18 cellular contexts compared by ENCODE assay signal in the genomic region with DNA sequence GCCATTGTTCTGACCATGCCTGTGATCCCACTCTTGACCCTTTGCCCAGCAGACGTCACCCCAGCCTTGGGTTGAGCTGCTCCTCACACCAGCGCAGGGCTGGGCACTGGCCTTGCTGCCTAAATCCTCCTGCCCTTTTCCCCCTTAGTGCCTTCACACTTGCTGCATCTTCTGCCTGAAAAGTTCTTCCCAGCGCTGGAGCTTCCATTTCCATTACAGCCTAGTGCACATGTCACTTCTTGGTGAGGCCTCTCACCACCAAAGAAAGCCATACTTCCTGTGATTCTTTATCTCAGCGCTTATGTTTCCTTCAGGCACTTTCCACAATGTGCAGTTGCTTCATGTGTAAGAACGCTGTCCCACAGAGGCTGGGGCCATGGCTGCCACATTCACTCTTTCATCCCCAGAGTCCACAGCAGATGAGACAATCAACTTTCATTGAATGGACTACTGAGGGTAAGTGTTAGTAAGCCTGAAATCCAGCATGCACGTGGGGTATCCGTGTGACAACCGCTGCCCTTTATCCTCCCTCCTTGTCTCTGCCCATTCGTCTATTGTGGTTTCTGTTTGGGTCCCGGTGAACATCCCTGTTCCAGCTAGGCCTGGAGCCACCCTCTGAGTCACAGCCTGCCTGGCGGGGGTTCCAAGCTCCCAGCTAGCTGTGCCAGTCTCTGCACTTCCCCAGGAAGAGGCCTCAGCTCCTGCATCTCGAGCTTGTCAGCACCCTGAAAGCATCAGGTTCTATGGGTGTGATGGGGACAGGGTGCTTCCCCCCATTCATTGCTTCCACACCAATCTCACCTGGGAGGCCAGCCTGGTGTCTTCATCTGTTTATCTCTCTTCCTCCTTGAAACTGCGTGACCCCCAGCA. TPM values are rescaled to one million over a fixed set of nuclear protein-coding genes. Genes with fewer than 3 reads are reported as not detected.
A peak's percentile ranks its signal among the peaks of the same experiment; 100 is the strongest.
DNase-seq lines count a peak whose midpoint lies in the region; ATAC-seq and TF ChIP-seq lines count a peak whose summit lies in the region.
"Had no signal": no experiment of that assay in that cellular context is flagged by ENCODE, and none has a peak within 500 bp of the region (broad histone marks: within the 10 kb centered on the region; RNA-seq: fewer than 3 reads in every experiment).

No MANE protein-coding gene starts in this region.

- peak overlapping the region in 1 of 9 donors; percentile 26 for H3K27ac Mint-ChIP-seq in naive thymus-derived CD4-positive, alpha-beta T cell
- no peak overlapping the region for H3K27ac Mint-ChIP-seq in endothelial cell (ENCODE audit: unreplicated experiment)
- H3K27ac Mint-ChIP-seq: activated CD4-positive, alpha-beta T cell treated with anti-CD3 and anti-CD28 coated beads, Interleukin-2, amount 10 ng/mL, durations not matched to agents 24 days and 14 days; activated T-helper 2 cell treated with anti-CD3 and anti-CD28 coated beads, Interferon-gamma antibody, Interleukin-2, Interleukin-4, amounts not matched to agents 10 μg/mL and 5 μg/mL and 100 μg/mL, durations not matched to agents 14 hours and 24 hours and 36 hours; stimulated activated effector memory CD8-positive, alpha-beta T cell treated with anti-CD3 and anti-CD28 coated beads, Interleukin-12 subunit alpha, Interleukin-12 subunit beta, amount 100 ng/mL, for 72 hours had no signal

- H3K36me3 ChIP-seq in naive thymus-derived CD4-positive, alpha-beta T cell (ENCODE audit: control insufficient read depth in 2 of 3, insufficient read depth in 3 of 3, low read length in 3 of 3), result no peaks in the 10 kb centered on the region
- H3K36me3 ChIP-seq: cardiac muscle cell had no signal

- intact Hi-C loops in naive thymus-derived CD4-positive, alpha-beta T cell (cut with micrococcal nuclease), result no loop called here

- no peak overlapping the region for H3K27ac ChIP-seq in naive thymus-derived CD4-positive, alpha-beta T cell (ENCODE audit: low read depth, low read length)
- H3K27ac ChIP-seq: cardiac muscle cell had no signal

- no peak for TF ChIP-seq CTCF in endothelial cell (IDR thresholded peaks at IDR 0.05; ENCODE audit: unreplicated experiment)

- DNase-seq in Ammon's horn (ENCODE audit: low spot score) (peak; percentile 33), HT-29 (ENCODE audit: low spot score) (peak; percentile 57), endothelial cell (ENCODE audit: low spot score) (no peak), RPMI8226 (no peak)
- peak; percentile 34 for DNase-seq in activated CD8-positive, alpha-beta memory T cell treated with anti-CD3 and anti-CD28 coated beads, Interleukin-2, amount 50 U/mL, for 48 hours
- DNase-seq in naive thymus-derived CD4-positive, alpha-beta T cell, result no peak
- DNase-seq: activated CD4-positive, alpha-beta T cell treated with anti-CD3 and anti-CD28 coated beads, Interleukin-2, amount 10 ng/mL, durations not matched to agents 24 days and 14 days; left colon; NCI-H1105 treated with DMSO at 0.1 percent for 48 hours; PC-3; stimulated activated CD4-positive, alpha-beta T cell treated with anti-CD3 and anti-CD28 coated beads, Interleukin-2, amount 100 ng/mL, for 48 hours; T-helper 1 cell had no signal

- CTCF ChIA-PET in naive thymus-derived CD4-positive, alpha-beta T cell (lab: Charles Lee), result interaction anchor here (0.6 kb wide), 1 partner anchor 310 kb away, joined by 3 read pairs; no protein-coding TSS in a partner anchor

- H3K27me3 Mint-ChIP-seq in naive thymus-derived CD4-positive, alpha-beta T cell, result peaks cover 0 to 11% (median 0%) of the 10 kb centered on the region in 5 donors
- H3K27me3 Mint-ChIP-seq in endothelial cell (ENCODE audit: unreplicated experiment), result peaks cover 6% of the 10 kb centered on the region

- no peaks in the 10 kb centered on the region for H3K4me1 ChIP-seq in naive thymus-derived CD4-positive, alpha-beta T cell (ENCODE audit: control insufficient read depth in 2 of 2, insufficient read depth in 2 of 2, low read length in 2 of 2)

- H3K36me3 Mint-ChIP-seq in naive thymus-derived CD4-positive, alpha-beta T cell, result peaks cover 0 to 4% (median 0%) of the 10 kb centered on the region in 5 donors
- H3K36me3 Mint-ChIP-seq in endothelial cell (ENCODE audit: low read depth, unreplicated experiment), result no peaks in the 10 kb centered on the region
- H3K36me3 Mint-ChIP-seq: stimulated activated effector memory CD8-positive, alpha-beta T cell treated with anti-CD3 and anti-CD28 coated beads, Interleukin-12 subunit alpha, Interleukin-12 subunit beta, amount 100 ng/mL, for 72 hours had no signal

- H3K4me3 ChIP-seq in naive thymus-derived CD4-positive, alpha-beta T cell (ENCODE audit: low read length), result no peak overlapping the region
- H3K4me3 ChIP-seq: cardiac muscle cell had no signal

- no peaks in the 10 kb centered on the region for H3K9me3 ChIP-seq in naive thymus-derived CD4-positive, alpha-beta T cell (ENCODE audit: control insufficient read depth in 2 of 3, low read length in 3 of 3)

- ATAC-seq in naive thymus-derived CD4-positive, alpha-beta T cell, result peak; percentile 19
- no peak for ATAC-seq in GM21528 (IDR thresholded peaks at IDR 0.05; ENCODE audit: low FRiP score, unreplicated experiment)
- no peak for ATAC-seq in GM21529 (IDR thresholded peaks at IDR 0.05; ENCODE audit: unreplicated experiment)
- ATAC-seq: left colon; PC-3; stimulated activated effector memory CD8-positive, alpha-beta T cell treated with anti-CD3 and anti-CD28 coated beads, Interleukin-12 subunit alpha, Interleukin-12 subunit beta, amount 100 ng/mL, for 72 hours had no signal

- no peaks in the 10 kb centered on the region for H3K27me3 ChIP-seq in naive thymus-derived CD4-positive, alpha-beta T cell (ENCODE audit: control insufficient read depth in 2 of 2, insufficient read depth in 2 of 2, low read length in 2 of 2)
- H3K27me3 ChIP-seq: cardiac muscle cell had no signal

- POLR2A ChIA-PET in naive thymus-derived CD4-positive, alpha-beta T cell (lab: Charles Lee), result no interaction called here

- peaks cover 9 to 21% (median 13%) of the 10 kb centered on the region in 7 donors for H3K4me1 Mint-ChIP-seq in naive thymus-derived CD4-positive, alpha-beta T cell
- peaks cover 12% of the 10 kb centered on the region for H3K4me1 Mint-ChIP-seq in endothelial cell (ENCODE audit: unreplicated experiment)

- peak overlapping the region in 1 of 10 donors; percentile 24 for H3K4me3 Mint-ChIP-seq in naive thymus-derived CD4-positive, alpha-beta T cell
- H3K4me3 Mint-ChIP-seq in endothelial cell (ENCODE audit: unreplicated experiment), result no peak overlapping the region
- H3K4me3 Mint-ChIP-seq: activated CD4-positive, alpha-beta T cell treated with anti-CD3 and anti-CD28 coated beads, Interleukin-2, amount 10 ng/mL, durations not matched to agents 24 days and 14 days; stimulated activated effector memory CD8-positive, alpha-beta T cell treated with anti-CD3 and anti-CD28 coated beads, Interleukin-12 subunit alpha, Interleukin-12 subunit beta, amount 100 ng/mL, for 72 hours had no signal

- peaks cover 0 to 3% (median 0%) of the 10 kb centered on the region in 11 donors for H3K9me3 Mint-ChIP-seq in naive thymus-derived CD4-positive, alpha-beta T cell
- no peaks in the 10 kb centered on the region for H3K9me3 Mint-ChIP-seq in endothelial cell (ENCODE audit: unreplicated experiment)
- H3K9me3 Mint-ChIP-seq: activated CD4-positive, alpha-beta T cell treated with anti-CD3 and anti-CD28 coated beads, Interleukin-2, amount 10 ng/mL, durations not matched to agents 24 days and 14 days; activated T-helper 2 cell treated with anti-CD3 and anti-CD28 coated beads, Interferon-gamma antibody, Interleukin-2, Interleukin-4, amounts not matched to agents 10 μg/mL and 5 μg/mL and 100 μg/mL, durations not matched to agents 14 hours and 24 hours and 36 hours; stimulated activated effector memory CD8-positive, alpha-beta T cell treated with anti-CD3 and anti-CD28 coated beads, Interleukin-12 subunit alpha, Interleukin-12 subunit beta, amount 100 ng/mL, for 72 hours had no signal

RNA-seq across cellular contexts. Expression of a gene that starts 37.4 kb away (rescaled TPM):
- total RNA-seq in HT-29 (2014; rRNA removed; shearing (Covaris generic)), result 16.3 and 20.5 TPM in 2 replicates
- total RNA-seq in naive thymus-derived CD4-positive, alpha-beta T cell, result under 1 TPM in 1 of 5 experiments, not detected in 4; 0.22 TPM
- polyA plus RNA-seq in naive thymus-derived CD4-positive, alpha-beta T cell, result not detected
- total RNA-seq in endothelial cell (ENCODE audit: unreplicated experiment), result 1.5 TPM
- total RNA-seq: activated CD4-positive, alpha-beta T cell treated with anti-CD3 and anti-CD28 coated beads, Interleukin-2, amount 10 ng/mL, durations not matched to agents 24 days and 14 days; activated T-helper 2 cell treated with anti-CD3 and anti-CD28 coated beads, Interferon-gamma antibody, Interleukin-2, Interleukin-4, amounts not matched to agents 10 μg/mL and 5 μg/mL and 100 μg/mL, durations not matched to agents 14 hours and 24 hours and 36 hours; G401; PC-3 had no signal
- polyA plus RNA-seq: cardiac muscle cell had no signal

Comparison
In these comparisons a context has a peak if more than half of its experiments do, and no peak if none do; other contexts are left out.
1. DNase-seq: peak in Ammon's horn (single experiment), HT-29 (single experiment) and activated CD8-positive, alpha-beta memory T cell treated with anti-CD3 and anti-CD28 coated beads, Interleukin-2, amount 50 U/mL, for 48 hours (single experiment); none in naive thymus-derived CD4-positive, alpha-beta T cell (0 of 9), endothelial cell (single experiment) and RPMI8226 (single experiment).